Comparison of ENCODE assay signal across 29 cellular contexts in the genomic region with DNA sequence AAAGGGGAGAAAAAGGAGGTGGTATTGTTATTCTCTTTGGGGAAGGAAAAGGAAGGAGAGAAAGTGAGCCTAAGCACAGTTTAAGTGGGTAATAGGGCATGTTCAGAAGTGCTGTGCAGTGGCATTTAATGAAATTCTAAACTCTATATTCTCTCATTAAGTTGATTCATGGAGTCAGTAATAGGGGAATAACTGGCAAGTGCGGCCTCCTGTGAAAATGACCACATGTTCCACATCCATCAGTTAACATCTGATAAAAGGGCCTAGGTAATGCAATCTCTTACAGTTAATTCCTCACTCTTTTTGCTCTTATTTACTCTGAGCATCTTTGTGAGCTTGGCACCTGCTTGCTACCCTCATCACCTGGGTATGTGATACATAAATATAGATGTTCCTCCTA.
"Had no signal": no experiment of that assay in that cellular context is flagged by ENCODE, and none has a peak within 500 bp of the region (broad histone marks: within the 10 kb centered on the region; RNA-seq: fewer than 3 reads in every experiment).

No MANE protein-coding gene starts in this region.

- H3K27ac ChIP-seq: colonic mucosa, esophagus muscularis mucosa, foreskin keratinocyte, gastroesophageal sphincter, lower lobe of right lung, neutrophil, parathyroid adenoma, prostate gland, right atrium auricular region, sigmoid colon, testis, tibial artery had no signal

- H3K27ac Mint-ChIP-seq: immature natural killer cell; natural killer cell; stimulated activated memory B cell treated with anti-CD40 and anti-IgM and Interleukin-4, amounts not matched to agents 10 μg/mL and 1 μg/mL and 100 μg/mL, for 72 hours; type B pancreatic cell had no signal

- DNase-seq: colonic mucosa; dermis blood vessel endothelial cell; effector memory CD4-positive, alpha-beta T cell; foreskin keratinocyte; hypothalamus; immature natural killer cell; islet precursor cell; kidney glomerular epithelial cell; left colon; left ventricle myocardium superior; lower lobe of right lung; natural killer cell; sigmoid colon; stimulated activated CD4-positive, alpha-beta T cell treated with anti-CD3 and anti-CD28 coated beads, Interleukin-4, amount 100 ng/mL, for 4 hours; stimulated activated naive CD8-positive, alpha-beta T cell treated with anti-CD3 and anti-CD28 coated beads, Interleukin-15, Interleukin-2, amounts not matched to agents 100 U/mL and 50 U/mL, for 24 hours; substantia nigra; testis; tibial artery had no signal

- H2AFZ ChIP-seq: parathyroid adenoma had no signal

- H3K36me3 ChIP-seq: colonic mucosa, esophagus muscularis mucosa, gastroesophageal sphincter, lower lobe of right lung, neutrophil, prostate gland, right atrium auricular region, sigmoid colon, tibial artery had no signal

- H3K27me3 Mint-ChIP-seq: stimulated activated memory B cell treated with anti-CD40 and anti-IgM and Interleukin-4, amounts not matched to agents 10 μg/mL and 1 μg/mL and 100 μg/mL, for 72 hours had no signal

- H3K79me2 ChIP-seq: parathyroid adenoma had no signal

- H3K9me3 Mint-ChIP-seq: neural crest cell; stimulated activated memory B cell treated with anti-CD40 and anti-IgM and Interleukin-4, amounts not matched to agents 10 μg/mL and 1 μg/mL and 100 μg/mL, for 72 hours; type B pancreatic cell had no signal

- ATAC-seq: foreskin keratinocyte; gastroesophageal sphincter; left colon; left ventricle myocardium superior; lower lobe of right lung; natural killer cell; stimulated activated memory B cell treated with anti-CD40 and anti-IgM and Interleukin-4, amounts not matched to agents 10 μg/mL and 1 μg/mL and 100 μg/mL, for 72 hours; stimulated activated naive CD8-positive, alpha-beta T cell treated with anti-CD3 and anti-CD28 coated beads, Interleukin-15, Interleukin-2, amounts not matched to agents 100 U/mL and 50 U/mL, for 24 hours had no signal

- H3K4me3 Mint-ChIP-seq: immature natural killer cell; natural killer cell; neural crest cell; stimulated activated memory B cell treated with anti-CD40 and anti-IgM and Interleukin-4, amounts not matched to agents 10 μg/mL and 1 μg/mL and 100 μg/mL, for 72 hours; type B pancreatic cell had no signal

- FAIRE-seq: endothelial cell of umbilical vein, urothelium cell line had no signal

- H3K36me3 Mint-ChIP-seq: natural killer cell; stimulated activated memory B cell treated with anti-CD40 and anti-IgM and Interleukin-4, amounts not matched to agents 10 μg/mL and 1 μg/mL and 100 μg/mL, for 72 hours; type B pancreatic cell had no signal

- H3K9me3 ChIP-seq: colonic mucosa, esophagus muscularis mucosa, gastroesophageal sphincter, lower lobe of right lung, neutrophil, prostate gland, right atrium auricular region, testis, tibial artery had no signal

- H3K4me1 ChIP-seq: colonic mucosa, foreskin keratinocyte, gastroesophageal sphincter, lower lobe of right lung, parathyroid adenoma, prostate gland, sigmoid colon, testis, tibial artery had no signal

- H3K4me3 ChIP-seq: colonic mucosa, esophagus muscularis mucosa, gastroesophageal sphincter, lower lobe of right lung, prostate gland, right atrium auricular region, sigmoid colon, testis, tibial artery had no signal

- H3K27me3 ChIP-seq: colonic mucosa, esophagus muscularis mucosa, foreskin keratinocyte, gastroesophageal sphincter, neutrophil, right atrium auricular region, sigmoid colon, testis, tibial artery had no signal

- H3K4me1 Mint-ChIP-seq: immature natural killer cell; natural killer cell; neural crest cell; stimulated activated memory B cell treated with anti-CD40 and anti-IgM and Interleukin-4, amounts not matched to agents 10 μg/mL and 1 μg/mL and 100 μg/mL, for 72 hours had no signal
